Comparison of ENCODE assay signal across 29 cellular contexts in the genomic region with DNA sequence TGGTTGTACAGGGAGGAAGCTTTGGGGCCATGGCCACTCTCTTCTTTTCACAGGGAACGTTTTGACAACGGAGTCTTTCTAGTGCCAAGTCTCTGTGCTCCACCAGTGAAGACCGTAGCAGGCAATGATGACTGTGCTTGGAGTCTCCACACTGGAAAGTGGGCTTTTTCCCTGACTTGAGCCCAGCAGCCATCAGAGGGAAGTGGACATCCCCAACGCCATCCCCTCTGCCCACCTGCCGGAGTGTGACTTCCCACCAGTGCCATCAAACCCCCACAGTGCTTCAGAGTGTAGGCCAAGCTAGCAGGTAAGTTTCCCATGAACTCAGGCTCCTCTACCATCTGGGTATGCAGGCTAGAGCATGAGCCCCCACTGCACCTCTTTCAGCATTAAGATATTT.
"Had no signal": no experiment of that assay in that cellular context is flagged by ENCODE, and none has a peak within 500 bp of the region (broad histone marks: within the 10 kb centered on the region; RNA-seq: fewer than 3 reads in every experiment).

No MANE protein-coding gene starts in this region.

- H3K4me1 ChIP-seq: left lung, lower lobe of right lung, right atrium auricular region, upper lobe of left lung, vagina had no signal

- H2AFZ ChIP-seq: parathyroid adenoma had no signal

- H3K4me2 ChIP-seq: smooth muscle cell had no signal

- H3K79me2 ChIP-seq: parathyroid adenoma had no signal

- H3K4me1 Mint-ChIP-seq: immature natural killer cell; naive thymus-derived CD4-positive, alpha-beta T cell; stimulated activated memory B cell treated with anti-CD40 and anti-IgM and Interleukin-4, amounts not matched to agents 10 μg/mL and 1 μg/mL and 100 μg/mL, for 72 hours; stimulated activated naive CD8-positive, alpha-beta T cell treated with anti-CD3 and anti-CD28 coated beads, Interleukin-15, amount 100 ng/mL, for 72 hours had no signal

- DNase-seq: hypothalamus; immature natural killer cell; kidney; left colon; left lung; lower lobe of right lung; mammary epithelial cell; mesenchymal stem cell; midbrain; mucosa of descending colon; naive thymus-derived CD4-positive, alpha-beta T cell; nucleus accumbens; psoas muscle; right lobe of liver; stimulated activated CD4-positive, alpha-beta T cell treated with anti-CD3 and anti-CD28 coated beads, Interleukin-1b, Interleukin-23, amount 100 ng/mL, for 48 hours; stimulated activated CD4-positive, alpha-beta T cell treated with anti-CD3 and anti-CD28 coated beads, Interleukin-2, amount 100 ng/mL, for 48 hours; stimulated activated CD4-positive, alpha-beta T cell treated with anti-CD3 and anti-CD28 coated beads, Interleukin-4, amount 100 ng/mL, for 4 hours; stimulated activated CD8-positive, alpha-beta memory T cell treated with anti-CD3 and anti-CD28 coated beads, Interleukin-4, amount 100 ng/mL, for 48 hours; stimulated activated naive CD4-positive, alpha-beta T cell treated with Interleukin-2 at 50 U/mL for 16 hours; stimulated activated naive CD8-positive, alpha-beta T cell treated with anti-CD3 and anti-CD28 coated beads, Interleukin-15, amount 100 ng/mL, for 72 hours; substantia nigra; upper lobe of left lung had no signal

- H3K27me3 ChIP-seq: right atrium auricular region, right lobe of liver, tibial nerve, upper lobe of left lung, vagina had no signal

- H3K4me3 Mint-ChIP-seq: immature natural killer cell; naive thymus-derived CD4-positive, alpha-beta T cell; natural killer cell treated with Interleukin-12 subunit alpha and Interleukin-12 subunit beta and Interleukin-15 and Interleukin-18, amount 100 ng/mL, for 72 hours; stimulated activated memory B cell treated with anti-CD40 and anti-IgM and Interleukin-4, amounts not matched to agents 10 μg/mL and 1 μg/mL and 100 μg/mL, for 72 hours; stimulated activated naive CD8-positive, alpha-beta T cell treated with anti-CD3 and anti-CD28 coated beads, Interleukin-15, amount 100 ng/mL, for 72 hours had no signal

- H3K27ac Mint-ChIP-seq: immature natural killer cell; naive thymus-derived CD4-positive, alpha-beta T cell; natural killer cell treated with Interleukin-12 subunit alpha and Interleukin-12 subunit beta and Interleukin-15 and Interleukin-18, amount 100 ng/mL, for 72 hours; stimulated activated memory B cell treated with anti-CD40 and anti-IgM and Interleukin-4, amounts not matched to agents 10 μg/mL and 1 μg/mL and 100 μg/mL, for 72 hours; stimulated activated naive CD8-positive, alpha-beta T cell treated with anti-CD3 and anti-CD28 coated beads, Interleukin-15, amount 100 ng/mL, for 72 hours had no signal

- H3K36me3 Mint-ChIP-seq: immature natural killer cell; naive thymus-derived CD4-positive, alpha-beta T cell; natural killer cell treated with Interleukin-12 subunit alpha and Interleukin-12 subunit beta and Interleukin-15 and Interleukin-18, amount 100 ng/mL, for 72 hours; stimulated activated memory B cell treated with anti-CD40 and anti-IgM and Interleukin-4, amounts not matched to agents 10 μg/mL and 1 μg/mL and 100 μg/mL, for 72 hours had no signal

- H3K36me3 ChIP-seq: left lung, lower lobe of right lung, right atrium auricular region, right lobe of liver, tibial nerve, upper lobe of left lung, vagina had no signal

- H3K9ac ChIP-seq: parathyroid adenoma had no signal

- H3K9me3 ChIP-seq: left lung, lower lobe of right lung, mucosa of descending colon, psoas muscle, right atrium auricular region, right lobe of liver, tibial nerve, upper lobe of left lung, vagina had no signal

- H3K9me3 Mint-ChIP-seq: immature natural killer cell; natural killer cell treated with Interleukin-12 subunit alpha and Interleukin-12 subunit beta and Interleukin-15 and Interleukin-18, amount 100 ng/mL, for 72 hours; stimulated activated memory B cell treated with anti-CD40 and anti-IgM and Interleukin-4, amounts not matched to agents 10 μg/mL and 1 μg/mL and 100 μg/mL, for 72 hours; stimulated activated naive CD8-positive, alpha-beta T cell treated with anti-CD3 and anti-CD28 coated beads, Interleukin-15, amount 100 ng/mL, for 72 hours had no signal

- H3K4me3 ChIP-seq: left lung, lower lobe of right lung, mucosa of descending colon, psoas muscle, right atrium auricular region, right lobe of liver, smooth muscle cell, tibial nerve, upper lobe of left lung, vagina had no signal

- H3K27ac ChIP-seq: left lung, lower lobe of right lung, parathyroid adenoma, psoas muscle, right atrium auricular region, right lobe of liver, upper lobe of left lung, vagina had no signal
